In the genomic region with DNA sequence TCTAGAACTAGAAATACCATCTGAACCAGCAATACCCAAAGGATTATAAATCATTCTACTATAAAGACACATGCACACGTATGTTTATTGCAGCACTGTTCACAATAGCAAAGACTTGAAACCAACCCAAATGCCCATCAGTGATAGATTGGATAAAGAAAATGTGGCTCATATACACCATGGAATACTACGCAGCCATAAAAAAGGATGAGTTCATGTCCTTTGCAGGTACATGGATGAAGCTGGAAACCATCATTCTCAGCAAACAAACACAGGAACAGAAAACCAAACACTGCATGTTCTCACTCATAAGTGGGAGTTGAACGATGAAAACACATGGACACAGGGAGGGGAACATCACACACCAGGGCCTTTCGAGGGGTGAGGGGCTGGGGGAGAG, we compare ENCODE assay signal across 4 cellular contexts.
DNase-seq lines count a peak whose midpoint lies in the region; ATAC-seq, FAIRE-seq and TF ChIP-seq lines count a peak whose summit lies in the region.
"Not testable (repeated sequence)": the region's sequence is repeated elsewhere in the genome, so short reads cannot be mapped to it uniquely, and the experiment has no call there.

No MANE protein-coding gene starts in this region.

- H3K79me2 ChIP-seq in K562 (ENCODE audit: control insufficient read depth, insufficient read depth, low read length), result not testable (repeated sequence)

- not testable (repeated sequence) for H3K9ac ChIP-seq in K562 (ENCODE audit: insufficient read depth in 1 of 2, low read depth in 2 of 2, low read length in 2 of 2)

- not testable (repeated sequence) for TF ChIP-seq POLR2A in K562 (conservative IDR thresholded peaks at IDR 0.05)

- not testable (repeated sequence) for H3K9me3 ChIP-seq in HEK293 (ENCODE audit: control insufficient read depth, insufficient read depth, low read depth, low read length); K562 (replicated peaks; ENCODE audit: control insufficient read depth, insufficient read depth, low read depth, low read length)

- not testable (repeated sequence) for H3K4me2 ChIP-seq in K562 (ENCODE audit: insufficient read depth, low read length)

- H3K27ac ChIP-seq in HEK293 (ENCODE audit: extremely low read depth, low read depth, low read length); K562 (ENCODE audit: extremely low read depth, low read depth, low read length): not testable (repeated sequence)
- H3K27ac ChIP-seq in dorsolateral prefrontal cortex (peak overlapping the region in 43 of 59 donors; percentile 3 to 99 (median 73)), substantia nigra (ENCODE audit: low read depth, low read length, poor library complexity, severe bottlenecking) (peak overlapping the region; percentile 68)

- TF ChIP-seq RAD21 in K562 (CRISPR knock-in tag; conservative IDR thresholded peaks at IDR 0.05 in 1 of 2, IDR thresholded peaks at IDR 0.05 in 1 of 2), result not testable (repeated sequence)

- H3K4me3 ChIP-seq in HEK293 (ENCODE audit: low read depth, low read length); K562; dorsolateral prefrontal cortex: not testable (repeated sequence)

- WGBS in K562 (ENCODE audit: insufficient coverage, low coverage, missing lambda C conversion rate), result 2% methylated on average over 3 of the region's 4 CpGs

- not testable (repeated sequence) for TF ChIP-seq CTCF in HEK293 (tag by site-specific recombination; IDR thresholded peaks at IDR 0.05); K562 (IDR thresholded peaks at IDR 0.05 in 2 of 3, conservative IDR thresholded peaks at IDR 0.05 in 1 of 3; ENCODE audit: insufficient read depth in 2 of 3, low read depth in 1 of 3, low read length in 3 of 3); dorsolateral prefrontal cortex (IDR thresholded peaks at IDR 0.05 in 54 of 56, conservative IDR thresholded peaks at IDR 0.05 in 2 of 56; ENCODE audit: low read depth in 1 of 56, partially characterized antibody in 56 of 56)

- intact Hi-C loops in K562 (cut with micrococcal nuclease); dorsolateral prefrontal cortex (cut with DNase I): not testable (repeated sequence)

- peaks cover 13% of the 10 kb centered on the region for H3K4me1 ChIP-seq in HEK293 (ENCODE audit: control insufficient read depth, insufficient read depth, low read length)
- not testable (repeated sequence) for H3K4me1 ChIP-seq in K562 (replicated peaks in 1 of 2; ENCODE audit: control insufficient read depth in 2 of 2, insufficient read depth in 2 of 2, low read length in 2 of 2)

- not testable (repeated sequence) for H4K20me1 ChIP-seq in K562 (replicated peaks; ENCODE audit: control insufficient read depth, insufficient read depth, low read length)

- not testable (repeated sequence) for H3K9me1 ChIP-seq in K562 (ENCODE audit: control insufficient read depth, insufficient read depth, low read length)

- not testable (repeated sequence) for H2AFZ ChIP-seq in K562 (ENCODE audit: low read depth, low read length)

- POLR2A ChIA-PET in HEK293 (lab: Yijun Ruan, JAX); K562 (lab: Yijun Ruan, JAX): not testable (repeated sequence)

- not testable (repeated sequence) for ATAC-seq in K562

- CTCF ChIA-PET in HEK293 (lab: Yijun Ruan, JAX); K562 (lab: Yijun Ruan, JAX; ENCODE audit: low intra/inter-chr PET ratio): not testable (repeated sequence)

- DNase-seq in K562 (ENCODE audit: extremely low read depth in 1 of 4, low spot score in 3 of 4); dorsolateral prefrontal cortex; substantia nigra (lab: John Stamatoyannopoulos, UW): not testable (repeated sequence)

- in situ Hi-C loops in K562 (cut with MboI), result loop anchor here (25.0 kb wide), 1 partner anchor 495 kb away; no protein-coding TSS in a partner anchor

- H3K36me3 ChIP-seq in HEK293 (ENCODE audit: control insufficient read depth in 2 of 2, insufficient read depth in 1 of 2, low read length in 2 of 2); K562 (ENCODE audit: control insufficient read depth, insufficient read depth, low read length): not testable (repeated sequence)

- not testable (repeated sequence) for BruUV-seq in K562 (replicated peaks; lab: Mats Ljungman, UMichigan)

- not testable (repeated sequence) for TF ChIP-seq EP300 in K562 (IDR thresholded peaks at IDR 0.05; ENCODE audit: low read length)

- H3K27me3 ChIP-seq in K562 (ENCODE audit: control insufficient read depth in 2 of 2, insufficient read depth in 2 of 2, low read length in 2 of 2); dorsolateral prefrontal cortex: not testable (repeated sequence)

- not testable (repeated sequence) for FAIRE-seq in K562 (lab: Jason Lieb, UNC)

TF ChIP-seq in HEK293, 187 proteins besides CTCF, POLR2A, EP300 and RAD21:
- TF ChIP-seq, protein P1, sequence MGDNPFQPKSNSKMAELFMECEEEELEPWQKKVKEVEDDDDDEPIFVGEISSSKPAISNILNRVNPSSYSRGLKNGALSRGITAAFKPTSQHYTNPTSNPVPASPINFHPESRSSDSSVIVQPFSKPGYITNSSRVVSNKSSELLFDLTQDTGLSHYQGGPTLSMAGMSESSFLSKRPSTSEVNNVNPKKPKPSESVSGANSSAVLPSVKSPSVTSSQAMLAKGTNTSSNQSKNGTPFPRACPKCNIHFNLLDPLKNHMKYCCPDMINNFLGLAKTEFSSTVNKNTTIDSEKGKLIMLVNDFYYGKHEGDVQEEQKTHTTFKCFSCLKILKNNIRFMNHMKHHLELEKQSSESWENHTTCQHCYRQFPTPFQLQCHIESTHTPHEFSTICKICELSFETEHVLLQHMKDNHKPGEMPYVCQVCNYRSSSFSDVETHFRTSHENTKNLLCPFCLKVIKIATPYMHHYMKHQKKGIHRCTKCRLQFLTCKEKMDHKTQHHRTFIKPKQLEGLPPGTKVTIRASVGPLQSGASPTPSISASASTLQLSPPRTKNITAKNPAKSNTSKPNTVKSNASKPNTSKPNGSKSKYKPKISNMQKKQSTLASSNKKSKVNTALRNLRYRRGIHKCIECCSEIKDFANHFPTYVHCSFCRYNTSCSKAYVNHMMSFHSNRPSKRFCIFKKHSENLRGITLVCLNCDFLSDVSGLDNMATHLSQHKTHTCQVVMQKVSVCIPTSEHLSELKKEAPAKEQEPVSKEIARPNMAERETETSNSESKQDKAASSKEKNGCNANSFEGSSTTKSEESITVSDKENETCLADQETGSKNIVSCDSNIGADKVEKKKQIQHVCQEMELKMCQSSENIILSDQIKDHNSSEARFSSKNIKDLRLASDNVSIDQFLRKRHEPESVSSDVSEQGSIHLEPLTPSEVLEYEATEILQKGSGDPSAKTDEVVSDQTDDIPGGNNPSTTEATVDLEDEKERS (tag by site-specific recombination; IDR thresholded peaks at IDR 0.05), result 0 out of 2 replicates have a peak, but pooled peaks have one; percentile 57
- TF ChIP-seq ZNF146 (tag by site-specific recombination; IDR thresholded peaks at IDR 0.05), result peak; percentile 77

TF ChIP-seq in K562, 482 proteins besides CTCF, POLR2A, EP300 and RAD21:
- TF ChIP-seq ZNF146 (CRISPR knock-in tag; IDR thresholded peaks at IDR 0.05; ENCODE audit: unreplicated experiment), result peak; percentile 63
TF ChIP-seq in K562: peak in this region for 1; not testable (repeated sequence) for 481.
